9 cellular contexts compared by ENCODE assay signal in genomic region chr13:36831291-36831690, GRCh38.
"Had no signal": no experiment of that assay in that cellular context is flagged by ENCODE, and none has a peak within 500 bp of the region (broad histone marks: within the 10 kb centered on the region; RNA-seq: fewer than 3 reads in every experiment).

No MANE protein-coding gene starts in this region.

- H2AFZ ChIP-seq: GM23248, GM23338 had no signal

- H3K9ac ChIP-seq: GM23248 had no signal

- H3K4me2 ChIP-seq: GM23338 had no signal

- H3K9me3 ChIP-seq: HAP-1 had no signal

- ATAC-seq: GM23338, HCT116 had no signal

- H3K4me3 ChIP-seq: GM23248, GM23338, HAP-1 had no signal

- H3K27ac ChIP-seq: GM23248 had no signal

- DNase-seq: GM23248, GOT3, H7, H9, HCEC 1CT, HFFc6 had no signal

- H3K4me1 ChIP-seq: HAP-1 had no signal
